In the genomic region with DNA sequence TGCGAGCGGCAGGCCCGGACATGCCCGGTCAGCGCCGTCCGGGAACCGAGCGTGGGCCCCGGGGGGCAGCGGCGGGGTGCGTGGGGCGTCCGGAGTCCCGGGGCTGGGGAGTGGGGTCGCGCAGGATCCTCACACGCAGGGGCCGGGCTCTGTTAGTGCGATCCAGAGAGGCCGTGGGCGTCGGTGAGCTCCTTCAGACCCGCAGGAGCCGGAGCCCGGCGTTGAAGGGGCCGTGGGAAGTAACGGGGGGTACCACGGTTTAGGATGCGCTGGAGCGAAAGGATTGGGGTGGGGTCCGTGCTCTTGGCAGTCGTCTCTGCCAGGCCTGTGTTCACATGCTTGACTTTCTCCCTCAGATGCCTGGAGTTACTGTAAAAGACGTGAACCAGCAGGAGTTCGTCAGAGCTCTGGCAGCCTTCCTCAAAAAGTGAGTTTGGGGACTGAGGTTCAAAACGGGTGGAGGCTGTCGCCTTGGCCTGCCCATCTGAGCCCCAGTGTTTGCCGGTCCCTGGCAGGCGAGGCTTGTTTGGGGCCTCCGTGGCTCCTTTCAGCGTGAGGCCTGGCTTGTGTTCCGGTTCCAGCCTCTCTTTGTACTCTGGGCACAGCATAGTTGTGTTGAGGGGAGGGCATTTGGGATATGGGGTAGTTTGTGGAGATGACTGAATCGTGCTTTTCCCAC, we compare ENCODE assay signal across 1 cellular context.
TF ChIP-seq lines count a peak whose summit lies in the region.

No MANE protein-coding gene starts in this region.

TF ChIP-seq in WTC11, 78 proteins besides CTCF, POLR2A, EP300 and RAD21 (continued from another document and continues in another):
- TF ChIP-seq, protein P1, sequence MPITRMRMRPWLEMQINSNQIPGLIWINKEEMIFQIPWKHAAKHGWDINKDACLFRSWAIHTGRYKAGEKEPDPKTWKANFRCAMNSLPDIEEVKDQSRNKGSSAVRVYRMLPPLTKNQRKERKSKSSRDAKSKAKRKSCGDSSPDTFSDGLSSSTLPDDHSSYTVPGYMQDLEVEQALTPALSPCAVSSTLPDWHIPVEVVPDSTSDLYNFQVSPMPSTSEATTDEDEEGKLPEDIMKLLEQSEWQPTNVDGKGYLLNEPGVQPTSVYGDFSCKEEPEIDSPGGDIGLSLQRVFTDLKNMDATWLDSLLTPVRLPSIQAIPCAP (CRISPR knock-in tag; IDR thresholded peaks at IDR 0.05), result no peak; the same call in 1 of the 2 replicates
- TF ChIP-seq NFE2L1 (CRISPR knock-in tag; IDR thresholded peaks at IDR 0.05) (0 out of 2 replicates have a peak, but pooled peaks have one; percentile 1), ESRRA (CRISPR knock-in tag; IDR thresholded peaks at IDR 0.05; ENCODE audit: borderline replicate concordance) (no peak), TEAD4 (CRISPR knock-in tag; IDR thresholded peaks at IDR 0.05) (0 out of 2 replicates have a peak, but pooled peaks have one; percentile 13), FOXK1 (CRISPR knock-in tag; IDR thresholded peaks at IDR 0.05) (peak; percentile 12), NFYB (CRISPR knock-in tag; conservative IDR thresholded peaks at IDR 0.05; ENCODE audit: low read depth) (0 out of 2 replicates have a peak, but pooled peaks have one; percentile 25), ZNF219 (CRISPR knock-in tag; IDR thresholded peaks at IDR 0.05; ENCODE audit: borderline replicate concordance) (peak; percentile 46; the same call in 1 of the 2 replicates), GTF2I (CRISPR knock-in tag; conservative IDR thresholded peaks at IDR 0.05) (no peak), ZNF416 (CRISPR knock-in tag; IDR thresholded peaks at IDR 0.05) (peak; percentile 35; the same call in 1 of the 2 replicates), ZBTB43 (CRISPR knock-in tag; IDR thresholded peaks at IDR 0.05) (0 out of 2 replicates have a peak, but pooled peaks have one; percentile 65), E2F4 (CRISPR knock-in tag; IDR thresholded peaks at IDR 0.05; ENCODE audit: borderline replicate concordance, low read depth) (peak; percentile 58; the same call in 1 of the 2 replicates), ZNF532 (CRISPR knock-in tag; IDR thresholded peaks at IDR 0.05; ENCODE audit: borderline replicate concordance) (no peak), HMGA2 (CRISPR knock-in tag; IDR thresholded peaks at IDR 0.05) (no peak), ELF4 (CRISPR knock-in tag; IDR thresholded peaks at IDR 0.05; ENCODE audit: low read depth) (0 out of 2 replicates have a peak, but pooled peaks have one; percentile 29), CREB1 (CRISPR knock-in tag; IDR thresholded peaks at IDR 0.05) (no peak), FOXP1 (CRISPR knock-in tag; IDR thresholded peaks at IDR 0.05; ENCODE audit: borderline replicate concordance) (no peak; the same call in 1 of the 2 replicates), SMAD4 (CRISPR knock-in tag; IDR thresholded peaks at IDR 0.05) (no peak), ZNF281 (CRISPR knock-in tag; IDR thresholded peaks at IDR 0.05) (no peak), TP53 (CRISPR knock-in tag; IDR thresholded peaks at IDR 0.05) (peak; percentile 92; the same call in 1 of the 2 replicates)
- TF ChIP-seq, protein P2, sequence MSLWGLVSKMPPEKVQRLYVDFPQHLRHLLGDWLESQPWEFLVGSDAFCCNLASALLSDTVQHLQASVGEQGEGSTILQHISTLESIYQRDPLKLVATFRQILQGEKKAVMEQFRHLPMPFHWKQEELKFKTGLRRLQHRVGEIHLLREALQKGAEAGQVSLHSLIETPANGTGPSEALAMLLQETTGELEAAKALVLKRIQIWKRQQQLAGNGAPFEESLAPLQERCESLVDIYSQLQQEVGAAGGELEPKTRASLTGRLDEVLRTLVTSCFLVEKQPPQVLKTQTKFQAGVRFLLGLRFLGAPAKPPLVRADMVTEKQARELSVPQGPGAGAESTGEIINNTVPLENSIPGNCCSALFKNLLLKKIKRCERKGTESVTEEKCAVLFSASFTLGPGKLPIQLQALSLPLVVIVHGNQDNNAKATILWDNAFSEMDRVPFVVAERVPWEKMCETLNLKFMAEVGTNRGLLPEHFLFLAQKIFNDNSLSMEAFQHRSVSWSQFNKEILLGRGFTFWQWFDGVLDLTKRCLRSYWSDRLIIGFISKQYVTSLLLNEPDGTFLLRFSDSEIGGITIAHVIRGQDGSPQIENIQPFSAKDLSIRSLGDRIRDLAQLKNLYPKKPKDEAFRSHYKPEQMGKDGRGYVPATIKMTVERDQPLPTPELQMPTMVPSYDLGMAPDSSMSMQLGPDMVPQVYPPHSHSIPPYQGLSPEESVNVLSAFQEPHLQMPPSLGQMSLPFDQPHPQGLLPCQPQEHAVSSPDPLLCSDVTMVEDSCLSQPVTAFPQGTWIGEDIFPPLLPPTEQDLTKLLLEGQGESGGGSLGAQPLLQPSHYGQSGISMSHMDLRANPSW (CRISPR knock-in tag; conservative IDR thresholded peaks at IDR 0.05; ENCODE audit: low read depth), result no peak
- TF ChIP-seq, protein P3, sequence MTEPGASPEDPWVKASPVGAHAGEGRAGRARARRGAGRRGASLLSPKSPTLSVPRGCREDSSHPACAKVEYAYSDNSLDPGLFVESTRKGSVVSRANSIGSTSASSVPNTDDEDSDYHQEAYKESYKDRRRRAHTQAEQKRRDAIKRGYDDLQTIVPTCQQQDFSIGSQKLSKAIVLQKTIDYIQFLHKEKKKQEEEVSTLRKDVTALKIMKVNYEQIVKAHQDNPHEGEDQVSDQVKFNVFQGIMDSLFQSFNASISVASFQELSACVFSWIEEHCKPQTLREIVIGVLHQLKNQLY (CRISPR knock-in tag; IDR thresholded peaks at IDR 0.05), result no peak
- TF ChIP-seq, protein P4, sequence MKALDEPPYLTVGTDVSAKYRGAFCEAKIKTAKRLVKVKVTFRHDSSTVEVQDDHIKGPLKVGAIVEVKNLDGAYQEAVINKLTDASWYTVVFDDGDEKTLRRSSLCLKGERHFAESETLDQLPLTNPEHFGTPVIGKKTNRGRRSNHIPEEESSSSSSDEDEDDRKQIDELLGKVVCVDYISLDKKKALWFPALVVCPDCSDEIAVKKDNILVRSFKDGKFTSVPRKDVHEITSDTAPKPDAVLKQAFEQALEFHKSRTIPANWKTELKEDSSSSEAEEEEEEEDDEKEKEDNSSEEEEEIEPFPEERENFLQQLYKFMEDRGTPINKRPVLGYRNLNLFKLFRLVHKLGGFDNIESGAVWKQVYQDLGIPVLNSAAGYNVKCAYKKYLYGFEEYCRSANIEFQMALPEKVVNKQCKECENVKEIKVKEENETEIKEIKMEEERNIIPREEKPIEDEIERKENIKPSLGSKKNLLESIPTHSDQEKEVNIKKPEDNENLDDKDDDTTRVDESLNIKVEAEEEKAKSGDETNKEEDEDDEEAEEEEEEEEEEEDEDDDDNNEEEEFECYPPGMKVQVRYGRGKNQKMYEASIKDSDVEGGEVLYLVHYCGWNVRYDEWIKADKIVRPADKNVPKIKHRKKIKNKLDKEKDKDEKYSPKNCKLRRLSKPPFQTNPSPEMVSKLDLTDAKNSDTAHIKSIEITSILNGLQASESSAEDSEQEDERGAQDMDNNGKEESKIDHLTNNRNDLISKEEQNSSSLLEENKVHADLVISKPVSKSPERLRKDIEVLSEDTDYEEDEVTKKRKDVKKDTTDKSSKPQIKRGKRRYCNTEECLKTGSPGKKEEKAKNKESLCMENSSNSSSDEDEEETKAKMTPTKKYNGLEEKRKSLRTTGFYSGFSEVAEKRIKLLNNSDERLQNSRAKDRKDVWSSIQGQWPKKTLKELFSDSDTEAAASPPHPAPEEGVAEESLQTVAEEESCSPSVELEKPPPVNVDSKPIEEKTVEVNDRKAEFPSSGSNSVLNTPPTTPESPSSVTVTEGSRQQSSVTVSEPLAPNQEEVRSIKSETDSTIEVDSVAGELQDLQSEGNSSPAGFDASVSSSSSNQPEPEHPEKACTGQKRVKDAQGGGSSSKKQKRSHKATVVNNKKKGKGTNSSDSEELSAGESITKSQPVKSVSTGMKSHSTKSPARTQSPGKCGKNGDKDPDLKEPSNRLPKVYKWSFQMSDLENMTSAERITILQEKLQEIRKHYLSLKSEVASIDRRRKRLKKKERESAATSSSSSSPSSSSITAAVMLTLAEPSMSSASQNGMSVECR (CRISPR knock-in tag; IDR thresholded peaks at IDR 0.05; ENCODE audit: borderline replicate concordance), result 0 out of 2 replicates have a peak, but pooled peaks have one; percentile 9
- TF ChIP-seq, protein P5, sequence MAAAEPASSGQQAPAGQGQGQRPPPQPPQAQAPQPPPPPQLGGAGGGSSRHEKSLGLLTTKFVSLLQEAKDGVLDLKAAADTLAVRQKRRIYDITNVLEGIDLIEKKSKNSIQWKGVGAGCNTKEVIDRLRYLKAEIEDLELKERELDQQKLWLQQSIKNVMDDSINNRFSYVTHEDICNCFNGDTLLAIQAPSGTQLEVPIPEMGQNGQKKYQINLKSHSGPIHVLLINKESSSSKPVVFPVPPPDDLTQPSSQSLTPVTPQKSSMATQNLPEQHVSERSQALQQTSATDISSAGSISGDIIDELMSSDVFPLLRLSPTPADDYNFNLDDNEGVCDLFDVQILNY (CRISPR knock-in tag; IDR thresholded peaks at IDR 0.05), result no peak
- TF ChIP-seq, protein P6, sequence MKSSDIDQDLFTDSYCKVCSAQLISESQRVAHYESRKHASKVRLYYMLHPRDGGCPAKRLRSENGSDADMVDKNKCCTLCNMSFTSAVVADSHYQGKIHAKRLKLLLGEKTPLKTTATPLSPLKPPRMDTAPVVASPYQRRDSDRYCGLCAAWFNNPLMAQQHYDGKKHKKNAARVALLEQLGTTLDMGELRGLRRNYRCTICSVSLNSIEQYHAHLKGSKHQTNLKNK (CRISPR knock-in tag; IDR thresholded peaks at IDR 0.05), result no peak
- TF ChIP-seq, protein P7, sequence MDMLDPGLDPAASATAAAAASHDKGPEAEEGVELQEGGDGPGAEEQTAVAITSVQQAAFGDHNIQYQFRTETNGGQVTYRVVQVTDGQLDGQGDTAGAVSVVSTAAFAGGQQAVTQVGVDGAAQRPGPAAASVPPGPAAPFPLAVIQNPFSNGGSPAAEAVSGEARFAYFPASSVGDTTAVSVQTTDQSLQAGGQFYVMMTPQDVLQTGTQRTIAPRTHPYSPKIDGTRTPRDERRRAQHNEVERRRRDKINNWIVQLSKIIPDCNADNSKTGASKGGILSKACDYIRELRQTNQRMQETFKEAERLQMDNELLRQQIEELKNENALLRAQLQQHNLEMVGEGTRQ (CRISPR knock-in tag; IDR thresholded peaks at IDR 0.05), result 0 out of 2 replicates have a peak, but pooled peaks have one; percentile 2
